13 cellular contexts compared by ENCODE assay signal in the genomic region with DNA sequence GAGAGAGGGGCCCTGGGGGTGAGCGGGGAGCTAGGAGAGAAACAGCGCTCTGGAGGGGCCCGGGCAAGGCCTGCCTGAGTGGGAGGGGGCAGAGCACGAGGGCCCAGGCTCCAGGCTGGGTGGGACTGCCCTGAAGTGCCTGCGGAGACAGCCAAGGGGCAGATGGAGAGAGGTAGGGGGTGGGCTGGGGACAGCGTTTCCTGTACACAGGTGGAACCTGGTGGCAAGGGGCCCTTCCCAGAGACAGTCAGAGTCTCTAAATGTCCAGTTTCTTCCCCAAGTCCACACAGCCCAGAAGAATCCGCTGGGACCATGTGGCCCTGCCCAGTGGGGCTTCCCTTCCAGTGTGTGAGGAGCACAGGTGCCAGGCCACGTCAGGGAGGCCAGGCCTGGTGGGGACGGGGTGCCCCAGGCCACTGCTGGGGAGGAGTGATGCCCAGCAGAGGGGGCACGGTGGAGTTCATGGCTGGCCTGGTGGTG. TPM values are rescaled to one million over a fixed set of nuclear protein-coding genes. Genes with fewer than 3 reads are reported as not detected.
DNase-seq lines count a peak whose midpoint lies in the region; ATAC-seq and TF ChIP-seq lines count a peak whose summit lies in the region.
"Had no signal": no experiment of that assay in that cellular context is flagged by ENCODE, and none has a peak within 500 bp of the region (broad histone marks: within the 10 kb centered on the region; RNA-seq: fewer than 3 reads in every experiment).

No MANE protein-coding gene starts in this region.

- H3K4me3 ChIP-seq in SK-N-SH (ENCODE audit: low read depth in 2 of 2, low read length in 1 of 2) (no peak overlapping the region), mucosa of descending colon (no peak overlapping the region), OCI-LY7 (ENCODE audit: low read depth, low read length, poor library complexity, severe bottlenecking) (no peak overlapping the region)
- H3K4me3 ChIP-seq in CD8-positive, alpha-beta T cell (ENCODE audit: low read depth, low read length) = peak overlapping the region; percentile 26

- no peak overlapping the region for H3K9ac ChIP-seq in SK-N-SH

- H3F3A ChIP-seq in SK-N-SH (replicated peaks; ENCODE audit: insufficient read depth) = no peaks in the 10 kb centered on the region

- H3K9me2 ChIP-seq in SK-N-SH (no peaks in the 10 kb centered on the region), OCI-LY7 (ENCODE audit: insufficient read depth, low read length) (no peaks in the 10 kb centered on the region)

- no TSS peak for BruUV-seq in OCI-LY7 (replicated peaks; lab: Mats Ljungman, UMichigan)

- no peak for TF ChIP-seq RAD21 in SK-N-SH (IDR thresholded peaks at IDR 0.05; ENCODE audit: low read length)

- no peaks in the 10 kb centered on the region for H3K27me3 ChIP-seq in SK-N-SH (ENCODE audit: insufficient read depth)
- no peaks in the 10 kb centered on the region for H3K27me3 ChIP-seq in CD8-positive, alpha-beta T cell (ENCODE audit: insufficient read depth, low read length)

- peak; percentile 12; the same call in 2 of the 3 replicates for ATAC-seq in SK-N-SH treated with all-trans-retinoic acid at 6 μM for 48 hours
- no peak for ATAC-seq in CD8-positive, alpha-beta T cell
- ATAC-seq in activated naive CD8-positive, alpha-beta T cell treated with anti-CD3 and anti-CD28 coated beads, Interleukin-2, amount 10 ng/mL, durations not matched to agents 7 days and 5 days (ENCODE audit: low read depth) = no peak
- no peak for ATAC-seq in mucosa of descending colon
- ATAC-seq in HG03135 (IDR thresholded peaks at IDR 0.05; ENCODE audit: unreplicated experiment) = no peak

- no peak for TF ChIP-seq CTCF in SK-N-SH (IDR thresholded peaks at IDR 0.05)
- TF ChIP-seq CTCF in CD8-positive, alpha-beta T cell (IDR thresholded peaks at IDR 0.05) = no peak
- TF ChIP-seq CTCF in mucosa of descending colon (IDR thresholded peaks at IDR 0.05) = no peak
- TF ChIP-seq CTCF in OCI-LY7 (conservative IDR thresholded peaks at IDR 0.05; ENCODE audit: low read length) = no peak

- CTCF ChIA-PET in SK-N-SH (lab: Yijun Ruan, JAX) (interaction anchor here (1.0 to 1.5 kb wide), 3 partner anchors 19 to 569 kb away, joined by 3 to 4 read pairs (median 3); no protein-coding TSS in a partner anchor), OCI-LY7 (lab: Charles Lee; ENCODE audit: unreplicated experiment) (interaction anchor here (0.8 kb wide), 1 partner anchor 45 kb away, joined by 6 read pairs; no protein-coding TSS in a partner anchor)
- CTCF ChIA-PET in CD8-positive, alpha-beta T cell (lab: Charles Lee) = interaction anchor here (0.9 to 4.4 kb wide), 2 partner anchors 58 to 63 kb away, joined by 3 to 27 read pairs; no protein-coding TSS in a partner anchor

- H2AFZ ChIP-seq in SK-N-SH (ENCODE audit: low read depth) (no peak overlapping the region), OCI-LY7 (ENCODE audit: low read length) (no peak overlapping the region)

- H3K27ac Mint-ChIP-seq in CD8-positive, alpha-beta T cell = peak overlapping the region; percentile 96
- H3K27ac Mint-ChIP-seq in activated naive CD8-positive, alpha-beta T cell treated with anti-CD3 and anti-CD28 coated beads, Interleukin-2, amount 10 ng/mL, durations not matched to agents 7 days and 5 days = peak overlapping the region; percentile 100

- H3K4me1 ChIP-seq in SK-N-SH (ENCODE audit: control insufficient read depth in 1 of 2, insufficient read depth in 2 of 2, low read depth in 1 of 2, low read length in 1 of 2) = peaks cover 0 to 25% of the 10 kb centered on the region in 2 experiments; a peak in 1 of 4 replicates
- H3K4me1 ChIP-seq in CD8-positive, alpha-beta T cell (ENCODE audit: insufficient read depth, low read length) = peaks cover 74% of the 10 kb centered on the region
- peaks cover 9% of the 10 kb centered on the region for H3K4me1 ChIP-seq in mucosa of descending colon (ENCODE audit: low read depth)
- peaks cover 6% of the 10 kb centered on the region for H3K4me1 ChIP-seq in OCI-LY7 (ENCODE audit: insufficient read depth, low read length, poor library complexity, severe bottlenecking)
- H3K4me1 ChIP-seq: Caco-2 had no signal

- H3K36me3 Mint-ChIP-seq in CD8-positive, alpha-beta T cell = peaks cover 6% of the 10 kb centered on the region
- H3K36me3 Mint-ChIP-seq in activated naive CD8-positive, alpha-beta T cell treated with anti-CD3 and anti-CD28 coated beads, Interleukin-2, amount 10 ng/mL, durations not matched to agents 7 days and 5 days = peaks cover 10% of the 10 kb centered on the region

- H3K4me3 Mint-ChIP-seq in CD8-positive, alpha-beta T cell = peak overlapping the region; percentile 54
- no peak overlapping the region for H3K4me3 Mint-ChIP-seq in activated naive CD8-positive, alpha-beta T cell treated with anti-CD3 and anti-CD28 coated beads, Interleukin-2, amount 10 ng/mL, durations not matched to agents 7 days and 5 days
- H3K4me3 Mint-ChIP-seq: H9 had no signal

- no peaks in the 10 kb centered on the region for H3K36me3 ChIP-seq in SK-N-SH (replicated peaks in 1 of 2; ENCODE audit: control insufficient read depth in 1 of 2, insufficient read depth in 2 of 2, low read length in 1 of 2)
- H3K36me3 ChIP-seq in CD8-positive, alpha-beta T cell (ENCODE audit: insufficient read depth, low read length) = no peaks in the 10 kb centered on the region
- H3K36me3 ChIP-seq in mucosa of descending colon (ENCODE audit: low read depth) = no peaks in the 10 kb centered on the region
- H3K36me3 ChIP-seq in OCI-LY7 (ENCODE audit: insufficient read depth, low read length) = no peaks in the 10 kb centered on the region

- H3K27me3 Mint-ChIP-seq in CD8-positive, alpha-beta T cell (ENCODE audit: low read depth) = no peaks in the 10 kb centered on the region
- no peaks in the 10 kb centered on the region for H3K27me3 Mint-ChIP-seq in activated naive CD8-positive, alpha-beta T cell treated with anti-CD3 and anti-CD28 coated beads, Interleukin-2, amount 10 ng/mL, durations not matched to agents 7 days and 5 days

- H3K9me3 ChIP-seq in SK-N-SH = no peaks in the 10 kb centered on the region
- no peaks in the 10 kb centered on the region for H3K9me3 ChIP-seq in CD8-positive, alpha-beta T cell (ENCODE audit: low read length)
- H3K9me3 ChIP-seq in mucosa of descending colon = no peaks in the 10 kb centered on the region
- no peaks in the 10 kb centered on the region; the same call in 1 of the 2 replicates for H3K9me3 ChIP-seq in OCI-LY7 (ENCODE audit: low read length)
- H3K9me3 ChIP-seq: Caco-2 had no signal

- TF ChIP-seq EP300 in SK-N-SH (IDR thresholded peaks at IDR 0.05; ENCODE audit: borderline replicate concordance in 1 of 2, low read depth in 1 of 2, low read length in 1 of 2) = no peak

- H3K4me2 ChIP-seq in SK-N-SH = no peak overlapping the region
- H3K4me2 ChIP-seq in OCI-LY7 (ENCODE audit: low read length) = no peak overlapping the region

- peak overlapping the region in 1 of 2 experiments; percentile 3; a peak in 1 of 4 replicates for H3K27ac ChIP-seq in SK-N-SH (ENCODE audit: low read depth in 2 of 2, low read length in 1 of 2)
- peak overlapping the region; percentile 38 for H3K27ac ChIP-seq in CD8-positive, alpha-beta T cell (ENCODE audit: low read depth, low read length)
- no peak overlapping the region for H3K27ac ChIP-seq in OCI-LY7 (ENCODE audit: low read depth, low read length, poor library complexity, severe bottlenecking)

- peaks cover 60% of the 10 kb centered on the region for H3K4me1 Mint-ChIP-seq in CD8-positive, alpha-beta T cell (ENCODE audit: low read depth)
- peaks cover 54% of the 10 kb centered on the region for H3K4me1 Mint-ChIP-seq in activated naive CD8-positive, alpha-beta T cell treated with anti-CD3 and anti-CD28 coated beads, Interleukin-2, amount 10 ng/mL, durations not matched to agents 7 days and 5 days

- no peaks in the 10 kb centered on the region for H4K20me1 ChIP-seq in SK-N-SH (ENCODE audit: insufficient read depth)
- H4K20me1 ChIP-seq in OCI-LY7 (ENCODE audit: insufficient read depth, low read length) = no peaks in the 10 kb centered on the region

- H3K79me2 ChIP-seq in SK-N-SH (ENCODE audit: insufficient read depth) (no peaks in the 10 kb centered on the region), OCI-LY7 (ENCODE audit: insufficient read depth, low read depth, low read length) (no peaks in the 10 kb centered on the region)

- POLR2A ChIA-PET in SK-N-SH (lab: Yijun Ruan, JAX) = no interaction called here
- POLR2A ChIA-PET in CD8-positive, alpha-beta T cell (lab: Charles Lee) = interaction anchor here (3.3 kb wide), 1 partner anchor 37 kb away, joined by 26 read pairs; the partner anchor contains the start of gene CAPN10
- POLR2A ChIA-PET in activated naive CD8-positive, alpha-beta T cell treated with anti-CD3 and anti-CD28 coated beads, Interleukin-2, amount 10 ng/mL, durations not matched to agents 7 days and 5 days (lab: Charles Lee) = interaction anchor here (0.6 to 4.9 kb wide), 5 partner anchors 11 to 62 kb away, joined by 3 to 61 read pairs (median 20); partner anchors contain the start of genes CAPN10 and DUSP28
- POLR2A ChIA-PET in OCI-LY7 (lab: Charles Lee) = no interaction called here

- intact Hi-C loops in CD8-positive, alpha-beta T cell (cut with DNase I, micrococcal nuclease) = loop anchor here (2.0 to 5.0 kb wide), 2 partner anchors 37 to 56 kb away; partner anchors contain the start of genes CAPN10 (in 1 of the 2) and RNPEPL1 (in 1 of the 2)
- intact Hi-C loops in mucosa of descending colon (cut with DNase I, micrococcal nuclease) (no loop called here), OCI-LY7 (cut with micrococcal nuclease; ENCODE audit: unreplicated experiment) (no loop called here)

- WGBS in SK-N-SH (ENCODE audit: low lambda C conversion rate) = 82% methylated on average over 4 of the region's 10 CpGs

- DNase-seq in SK-N-SH (no peak), mucosa of descending colon (peak in 2 of 3 donors; percentile 31 to 48), SIG-M5 treated with dmso at 0.1 percent for 504 hours (lab: John Stamatoyannopoulos, UW; ENCODE audit: unreplicated experiment) (no peak), OCI-LY7 (ENCODE audit: low spot score) (no peak)
- peak in 1 of 7 experiments; percentile 18 for DNase-seq in CD8-positive, alpha-beta T cell
- DNase-seq in activated naive CD8-positive, alpha-beta T cell treated with anti-CD3 and anti-CD28 coated beads, Interleukin-2, amount 10 ng/mL, durations not matched to agents 7 days and 5 days = peak; percentile 47
- DNase-seq: H9, NCI-H2081 treated with DMSO at 0.1 percent for 48 hours had no signal

- peaks cover under 1% of the 10 kb centered on the region for H3K9me3 Mint-ChIP-seq in CD8-positive, alpha-beta T cell
- H3K9me3 Mint-ChIP-seq in activated naive CD8-positive, alpha-beta T cell treated with anti-CD3 and anti-CD28 coated beads, Interleukin-2, amount 10 ng/mL, durations not matched to agents 7 days and 5 days = peaks cover 2% of the 10 kb centered on the region

RNA-seq across cellular contexts. Expression of gene GPR35, which starts 1.7 kb away (rescaled TPM):
- 1.2 and 1.3 TPM in 2 replicates for polyA plus RNA-seq in SK-N-SH (2012; rRNA removed)
- 0.31 and 0.37 TPM in 2 replicates for polyA plus RNA-seq in SK-N-SH (2012; cell fraction: cytosol; rRNA removed)
- 8.6 and 12.4 TPM in 2 replicates for polyA plus RNA-seq in SK-N-SH (2012; cell fraction: nucleus; rRNA removed)
- total RNA-seq in CD8-positive, alpha-beta T cell = 10 to 100 TPM; 17.5 to 18.7 TPM
- 10 to 100 TPM; 19.2 to 19.3 TPM for total RNA-seq in activated naive CD8-positive, alpha-beta T cell treated with anti-CD3 and anti-CD28 coated beads, Interleukin-2, amount 10 ng/mL, durations not matched to agents 7 days and 5 days
- total RNA-seq in mucosa of descending colon (100 to 1,000 TPM in 1 of 3 donors, 10 to 100 TPM in 2; 47.1 to 132 (median 76.8) TPM), OCI-LY7 (2022) (1.4 and 2.4 TPM in 2 replicates)
- total RNA-seq in OCI-LY7 (2014; rRNA removed; shearing (Covaris generic)) = 0.88 and 2.1 TPM in 2 replicates
- total RNA-seq: SK-MEL-5 had no signal

RNA-seq across cellular contexts. Expression of gene CAPN10, which starts 37.0 kb away (rescaled TPM):
- polyA plus RNA-seq in SK-N-SH (2012; rRNA removed) = 24.0 and 28.1 TPM in 2 replicates
- 7.5 and 13.2 TPM in 2 replicates for polyA plus RNA-seq in SK-N-SH (2012; cell fraction: cytosol; rRNA removed)
- 110 and 163 TPM in 2 replicates for polyA plus RNA-seq in SK-N-SH (2012; cell fraction: nucleus; rRNA removed)
- total RNA-seq in CD8-positive, alpha-beta T cell = 10 to 100 TPM; 65.9 to 68.9 TPM
- total RNA-seq in activated naive CD8-positive, alpha-beta T cell treated with anti-CD3 and anti-CD28 coated beads, Interleukin-2, amount 10 ng/mL, durations not matched to agents 7 days and 5 days = 10 to 100 TPM; 72.3 to 74.2 TPM
- total RNA-seq in mucosa of descending colon (10 to 100 TPM; 34.0 to 55.5 (median 40.4) TPM), OCI-LY7 (2022) (67.3 and 70.6 TPM in 2 replicates)
- total RNA-seq in OCI-LY7 (2014; rRNA removed; shearing (Covaris generic)) = 54.1 and 78.1 TPM in 2 replicates

RNA-seq across cellular contexts. Expression of gene RNPEPL1, which starts 55.3 kb away (rescaled TPM):
- polyA plus RNA-seq in SK-N-SH (2012; rRNA removed) = 13.3 and 14.3 TPM in 2 replicates
- 4.9 and 9.6 TPM in 2 replicates for polyA plus RNA-seq in SK-N-SH (2012; cell fraction: cytosol; rRNA removed)
- 41.2 and 59.3 TPM in 2 replicates for polyA plus RNA-seq in SK-N-SH (2012; cell fraction: nucleus; rRNA removed)
- total RNA-seq in CD8-positive, alpha-beta T cell = 10 to 100 TPM; 73.3 to 75.0 TPM
- total RNA-seq in activated naive CD8-positive, alpha-beta T cell treated with anti-CD3 and anti-CD28 coated beads, Interleukin-2, amount 10 ng/mL, durations not matched to agents 7 days and 5 days = 100 to 1,000 TPM; 124 TPM
- total RNA-seq in mucosa of descending colon (100 to 1,000 TPM in 1 of 3 donors, 10 to 100 TPM in 2; 76.4 to 119 (median 76.9) TPM), OCI-LY7 (2022) (51.8 and 53.5 TPM in 2 replicates)
- 22.7 and 41.9 TPM in 2 replicates for total RNA-seq in OCI-LY7 (2014; rRNA removed; shearing (Covaris generic))

RNA-seq across cellular contexts. Expression of gene AQP12B, which starts 59.1 kb away (rescaled TPM):
- not detected in 2 replicates for polyA plus RNA-seq in SK-N-SH (2012; rRNA removed)
- polyA plus RNA-seq in SK-N-SH (2012; cell fraction: cytosol; rRNA removed) = not detected in 2 replicates
- 0.02 TPM in 1 of 2 replicates, not detected in the other for polyA plus RNA-seq in SK-N-SH (2012; cell fraction: nucleus; rRNA removed)
- total RNA-seq in CD8-positive, alpha-beta T cell = not detected
- not detected for total RNA-seq in activated naive CD8-positive, alpha-beta T cell treated with anti-CD3 and anti-CD28 coated beads, Interleukin-2, amount 10 ng/mL, durations not matched to agents 7 days and 5 days
- total RNA-seq in mucosa of descending colon (1 to 10 TPM in 2 of 3 donors, under 1 TPM in 1; 0.16 to 10.0 (median 3.9) TPM), OCI-LY7 (2022) (not detected in 2 replicates)
- not detected in 2 replicates for total RNA-seq in OCI-LY7 (2014; rRNA removed; shearing (Covaris generic))
- total RNA-seq: Caco-2, H9, M059J, SK-MEL-5 had no signal

Comparison
In these comparisons a context has a peak if more than half of its experiments do, and no peak if none do; other contexts are left out.
1. DNase-seq: peak in activated naive CD8-positive, alpha-beta T cell treated with anti-CD3 and anti-CD28 coated beads, Interleukin-2, amount 10 ng/mL, durations not matched to agents 7 days and 5 days (single experiment) and mucosa of descending colon (2 of 3); none in SK-N-SH (single experiment), SIG-M5 treated with dmso at 0.1 percent for 504 hours (single experiment) and OCI-LY7 (single experiment).
2. RNA of gene GPR35, which starts 1.7 kb away (total RNA-seq): 47.1 to 132 TPM in mucosa of descending colon, 19.2 to 19.3 TPM in activated naive CD8-positive, alpha-beta T cell treated with anti-CD3 and anti-CD28 coated beads, Interleukin-2, amount 10 ng/mL, durations not matched to agents 7 days and 5 days and 17.5 to 18.7 TPM in CD8-positive, alpha-beta T cell; 0.88 to 2.4 TPM in OCI-LY7; every median in the first group is over 4 times any median in the second.
3. POLR2A ChIA-PET loops: an anchor here in CD8-positive, alpha-beta T cell (3.3 kb wide) and activated naive CD8-positive, alpha-beta T cell treated with anti-CD3 and anti-CD28 coated beads, Interleukin-2, amount 10 ng/mL, durations not matched to agents 7 days and 5 days (0.6 to 4.9 kb wide); none called in SK-N-SH and OCI-LY7.
4. intact Hi-C loops: an anchor here in CD8-positive, alpha-beta T cell (2.0 to 5.0 kb wide); none called in mucosa of descending colon and OCI-LY7.